In genomic region chr3:173630849-173631248, GRCh38 we compare ENCODE assay signal across 9 cellular contexts.
"Had no signal": no experiment of that assay in that cellular context is flagged by ENCODE, and none has a peak within 500 bp of the region (broad histone marks: within the 10 kb centered on the region; RNA-seq: fewer than 3 reads in every experiment).

No MANE protein-coding gene starts in this region.

- H3K4me1 Mint-ChIP-seq: IgD-negative memory B cell had no signal

- H3K36me3 ChIP-seq: HAP-1 had no signal

- H3K27me3 Mint-ChIP-seq: IgD-negative memory B cell had no signal

- H3K36me3 Mint-ChIP-seq: IgD-negative memory B cell had no signal

- H3K27ac ChIP-seq: GM23248, HL-60 had no signal

- H3K4me3 ChIP-seq: GM23248, HAP-1 had no signal

- H3K9ac ChIP-seq: GM23248 had no signal

- H3K9me3 ChIP-seq: HAP-1 had no signal

- H3K27ac Mint-ChIP-seq: HFFc6, IgD-negative memory B cell had no signal

- ATAC-seq: HCT116, HepG2 had no signal

- DNase-seq: GM23248, GOT3, H7, HFFc6 had no signal

- H3K4me3 Mint-ChIP-seq: HFFc6, IgD-negative memory B cell had no signal

- H3K9me3 Mint-ChIP-seq: HFFc6 had no signal
